ENCODE assay signal across 13 cellular contexts in the genomic region with DNA sequence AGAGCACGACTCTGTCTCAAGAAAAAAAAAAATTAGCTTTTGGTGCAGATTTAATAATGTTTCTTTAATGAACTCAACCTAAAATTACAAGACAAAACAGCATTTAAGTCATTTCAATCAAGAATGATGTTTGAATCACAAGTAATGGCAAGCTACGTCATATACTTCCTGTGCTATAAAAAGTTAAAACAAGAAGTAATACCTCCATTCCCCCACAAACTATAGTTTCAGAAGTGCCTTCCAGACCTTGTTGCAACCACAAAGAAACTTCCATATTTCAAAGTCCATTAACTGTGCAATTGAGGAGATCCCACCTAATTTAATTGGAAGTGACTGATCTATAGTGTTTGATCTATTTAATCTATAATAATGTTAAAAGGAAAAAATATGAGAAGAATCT. TPM values are rescaled to one million over a fixed set of nuclear protein-coding genes. Genes with fewer than 3 reads are reported as not detected.
DNase-seq lines count a peak whose midpoint lies in the region; ATAC-seq and TF ChIP-seq lines count a peak whose summit lies in the region.
"Had no signal": no experiment of that assay in that cellular context is flagged by ENCODE, and none has a peak within 500 bp of the region (broad histone marks: within the 10 kb centered on the region; RNA-seq: fewer than 3 reads in every experiment).

No MANE protein-coding gene starts in this region.

- POLR2A ChIA-PET in HEK293T (lab: Yijun Ruan, JAX) = interaction anchor here (1.2 kb wide), 1 partner anchor 15 kb away, joined by 3 read pairs; no protein-coding TSS in a partner anchor

- peaks cover 16% of the 10 kb centered on the region for H3K36me3 Mint-ChIP-seq in activated CD4-positive, alpha-beta T cell treated with anti-CD3 and anti-CD28 coated beads, Interleukin-2, amount 10 ng/mL, durations not matched to agents 24 days and 14 days (ENCODE audit: low read depth)
- H3K36me3 Mint-ChIP-seq in stimulated activated naive B cell treated with anti-CD40 and anti-IgM and Interleukin-4, amounts not matched to agents 10 μg/mL and 1 μg/mL and 100 μg/mL, for 72 hours = peaks cover 15 to 23% of the 10 kb centered on the region in 2 donors

- H3K9me3 Mint-ChIP-seq in activated CD4-positive, alpha-beta T cell treated with anti-CD3 and anti-CD28 coated beads, Interleukin-2, amount 10 ng/mL, durations not matched to agents 24 days and 14 days = no peaks in the 10 kb centered on the region
- H3K9me3 Mint-ChIP-seq in stimulated activated naive B cell treated with anti-CD40 and anti-IgM and Interleukin-4, amounts not matched to agents 10 μg/mL and 1 μg/mL and 100 μg/mL, for 72 hours = no peaks in the 10 kb centered on the region

- H3K27ac Mint-ChIP-seq in activated CD4-positive, alpha-beta T cell treated with anti-CD3 and anti-CD28 coated beads, Interleukin-2, amount 10 ng/mL, durations not matched to agents 24 days and 14 days = peak overlapping the region; percentile 48
- peak overlapping the region; percentile 81 for H3K27ac Mint-ChIP-seq in stimulated activated naive B cell treated with anti-CD40 and anti-IgM and Interleukin-4, amounts not matched to agents 10 μg/mL and 1 μg/mL and 100 μg/mL, for 72 hours

- WGBS in aorta, 2 donors = 86 to 89% methylated on average over 2 of the region's 2 CpGs

- no peaks in the 10 kb centered on the region for H3K27me3 Mint-ChIP-seq in activated CD4-positive, alpha-beta T cell treated with anti-CD3 and anti-CD28 coated beads, Interleukin-2, amount 10 ng/mL, durations not matched to agents 24 days and 14 days
- no peaks in the 10 kb centered on the region for H3K27me3 Mint-ChIP-seq in stimulated activated naive B cell treated with anti-CD40 and anti-IgM and Interleukin-4, amounts not matched to agents 10 μg/mL and 1 μg/mL and 100 μg/mL, for 72 hours

- peaks cover 25% of the 10 kb centered on the region for H3K4me1 Mint-ChIP-seq in activated CD4-positive, alpha-beta T cell treated with anti-CD3 and anti-CD28 coated beads, Interleukin-2, amount 10 ng/mL, durations not matched to agents 24 days and 14 days
- H3K4me1 Mint-ChIP-seq in stimulated activated naive B cell treated with anti-CD40 and anti-IgM and Interleukin-4, amounts not matched to agents 10 μg/mL and 1 μg/mL and 100 μg/mL, for 72 hours = peaks cover 27 to 57% of the 10 kb centered on the region in 2 donors

- no peaks in the 10 kb centered on the region for H3K9me3 ChIP-seq in aorta (ENCODE audit: control insufficient read depth, low read length)
- H3K9me3 ChIP-seq: gastroesophageal sphincter, right lobe of liver had no signal

- H3K27me3 ChIP-seq in aorta (ENCODE audit: control insufficient read depth in 1 of 2, insufficient read depth in 2 of 2, low read length in 1 of 2) = no peaks in the 10 kb centered on the region
- H3K27me3 ChIP-seq: gastroesophageal sphincter, right lobe of liver had no signal

- H3K27ac ChIP-seq in aorta (ENCODE audit: low read depth in 1 of 2, low read length in 2 of 2) = no peak overlapping the region
- H3K27ac ChIP-seq: gastroesophageal sphincter, right lobe of liver had no signal

- intact Hi-C loops in activated CD4-positive, alpha-beta T cell treated with anti-CD3 and anti-CD28 coated beads, Interleukin-2, amount 10 ng/mL, durations not matched to agents 24 days and 14 days (cut with micrococcal nuclease) = loop anchor here (2.0 kb wide), 1 partner anchor 15 kb away; a partner anchor contains a TSS
- intact Hi-C loops in aorta (cut with DNase I) = no loop called here

- no peak for DNase-seq in activated CD4-positive, alpha-beta T cell treated with anti-CD3 and anti-CD28 coated beads, Interleukin-2, amount 10 ng/mL, durations not matched to agents 24 days and 14 days
- no peak for DNase-seq in activated CD4-positive, alpha-beta T cell treated with anti-CD3 and anti-CD28 coated beads, Interleukin-2, amount 50 U/mL, for 48 hours
- DNase-seq in NOMO-1 (lab: John Stamatoyannopoulos, UW; ENCODE audit: unreplicated experiment in 2 of 2) (peak; percentile 50 to 93), NCI-H526 (lab: John Stamatoyannopoulos, UW) (no peak), HEK293T (ENCODE audit: extremely low spot score) (no peak), aorta (no peak)
- no peak for DNase-seq in stimulated activated naive B cell treated with anti-CD40 and anti-IgM and Interleukin-4, amounts not matched to agents 10 μg/mL and 1 μg/mL and 100 μg/mL, for 72 hours
- DNase-seq: IMR-90, mesendoderm, NCI-H524, right lobe of liver had no signal

- no peak overlapping the region for H3K4me3 ChIP-seq in aorta (ENCODE audit: low read length in 2 of 2)
- H3K4me3 ChIP-seq: gastroesophageal sphincter, right lobe of liver had no signal

- peak; percentile 59 for ATAC-seq in HG02938 (IDR thresholded peaks at IDR 0.05; ENCODE audit: unreplicated experiment)
- ATAC-seq in stimulated activated naive B cell treated with anti-CD40 and anti-IgM and Interleukin-4, amounts not matched to agents 10 μg/mL and 1 μg/mL and 100 μg/mL, for 72 hours (replicated peaks) = peak; percentile 90 to 91
- no peak for ATAC-seq in aorta (ENCODE audit: low FRiP score)
- ATAC-seq: gastroesophageal sphincter had no signal

- no peaks in the 10 kb centered on the region for H3K36me3 ChIP-seq in aorta (ENCODE audit: control insufficient read depth in 1 of 2, insufficient read depth in 2 of 2, low read length in 1 of 2)
- H3K36me3 ChIP-seq: gastroesophageal sphincter, right lobe of liver had no signal

- CTCF ChIA-PET in HEK293T (lab: Yijun Ruan, JAX) = no interaction called here

- no peak overlapping the region for H3K4me3 Mint-ChIP-seq in activated CD4-positive, alpha-beta T cell treated with anti-CD3 and anti-CD28 coated beads, Interleukin-2, amount 10 ng/mL, durations not matched to agents 24 days and 14 days
- peak overlapping the region; percentile 55 to 67 for H3K4me3 Mint-ChIP-seq in stimulated activated naive B cell treated with anti-CD40 and anti-IgM and Interleukin-4, amounts not matched to agents 10 μg/mL and 1 μg/mL and 100 μg/mL, for 72 hours

- H3K4me1 ChIP-seq in aorta (ENCODE audit: control insufficient read depth in 1 of 2, insufficient read depth in 2 of 2, low read length in 2 of 2) = no peaks in the 10 kb centered on the region

TF ChIP-seq in HEK293T, 16 proteins besides CTCF, POLR2A, EP300 and RAD21:
- TF ChIP-seq SUZ12 (IDR thresholded peaks at IDR 0.05) (no peak), SP1 (IDR thresholded peaks at IDR 0.05) (no peak), FOXM1 (IDR thresholded peaks at IDR 0.05; ENCODE audit: borderline replicate concordance) (no peak), FOXK2 (IDR thresholded peaks at IDR 0.05) (no peak), ZNF384 (IDR thresholded peaks at IDR 0.05) (no peak), BHLHE40 (IDR thresholded peaks at IDR 0.05; ENCODE audit: borderline replicate concordance) (no peak), NFRKB (IDR thresholded peaks at IDR 0.05) (no peak), FOXA1 (IDR thresholded peaks at IDR 0.05) (no peak), L3MBTL2 (conservative IDR thresholded peaks at IDR 0.05) (no peak), HDGF (IDR thresholded peaks at IDR 0.05; ENCODE audit: borderline replicate concordance) (no peak), CTBP1 (IDR thresholded peaks at IDR 0.05; ENCODE audit: borderline replicate concordance) (no peak)
- TF ChIP-seq, protein P1, sequence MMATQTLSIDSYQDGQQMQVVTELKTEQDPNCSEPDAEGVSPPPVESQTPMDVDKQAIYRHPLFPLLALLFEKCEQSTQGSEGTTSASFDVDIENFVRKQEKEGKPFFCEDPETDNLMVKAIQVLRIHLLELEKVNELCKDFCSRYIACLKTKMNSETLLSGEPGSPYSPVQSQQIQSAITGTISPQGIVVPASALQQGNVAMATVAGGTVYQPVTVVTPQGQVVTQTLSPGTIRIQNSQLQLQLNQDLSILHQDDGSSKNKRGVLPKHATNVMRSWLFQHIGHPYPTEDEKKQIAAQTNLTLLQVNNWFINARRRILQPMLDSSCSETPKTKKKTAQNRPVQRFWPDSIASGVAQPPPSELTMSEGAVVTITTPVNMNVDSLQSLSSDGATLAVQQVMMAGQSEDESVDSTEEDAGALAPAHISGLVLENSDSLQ (IDR thresholded peaks at IDR 0.05) = no peak

RNA-seq across cellular contexts. Expression of a gene that starts 15.1 kb away (rescaled TPM):
- total RNA-seq in activated CD4-positive, alpha-beta T cell treated with anti-CD3 and anti-CD28 coated beads, Interleukin-2, amount 10 ng/mL, durations not matched to agents 24 days and 14 days = 170 and 175 TPM in 2 replicates
- total RNA-seq in aorta = 100 to 1,000 TPM; 103 to 115 TPM
- 10 to 100 TPM; 47.7 to 89.4 TPM for polyA plus RNA-seq in aorta

Comparison
In these comparisons a context has a peak if more than half of its experiments do, and no peak if none do; other contexts are left out.
1. DNase-seq: peak in NOMO-1 (2 of 2); none in activated CD4-positive, alpha-beta T cell treated with anti-CD3 and anti-CD28 coated beads, Interleukin-2, amount 10 ng/mL, durations not matched to agents 24 days and 14 days (single experiment), activated CD4-positive, alpha-beta T cell treated with anti-CD3 and anti-CD28 coated beads, Interleukin-2, amount 50 U/mL, for 48 hours (0 of 2), stimulated activated naive B cell treated with anti-CD40 and anti-IgM and Interleukin-4, amounts not matched to agents 10 μg/mL and 1 μg/mL and 100 μg/mL, for 72 hours (single experiment), NCI-H526 (0 of 2), HEK293T (single experiment) and aorta (0 of 2).